ENCODE assay signal across 16 cellular contexts in genomic region chr5:6384856-6385255, GRCh38. TPM values are rescaled to one million over a fixed set of nuclear protein-coding genes. Genes with fewer than 3 reads are reported as not detected.
A peak's percentile ranks its signal among the peaks of the same experiment; 100 is the strongest.
DNase-seq lines count a peak whose midpoint lies in the region; ATAC-seq and TF ChIP-seq lines count a peak whose summit lies in the region.
"Had no signal": no experiment of that assay in that cellular context is flagged by ENCODE, and none has a peak within 500 bp of the region (broad histone marks: within the 10 kb centered on the region; RNA-seq: fewer than 3 reads in every experiment).

No MANE protein-coding gene starts in this region.

- H3K4me1 ChIP-seq in IMR-90 (ENCODE audit: control insufficient read depth, insufficient read depth, low read length), result no peaks in the 10 kb centered on the region
- H3K4me1 ChIP-seq in endodermal cell (ENCODE audit: control insufficient read depth, insufficient read depth, low read length), result peaks cover 5% of the 10 kb centered on the region

- in situ Hi-C loops in G401 (cut with HindIII; ENCODE audit: low sequenced_read_pairs) (no loop called here), IMR-90 (cut with MboI; ENCODE audit: low sequenced_read_pairs) (no loop called here)

- TF ChIP-seq CTCF in IMR-90 (conservative IDR thresholded peaks at IDR 0.05; ENCODE audit: low read depth, low read length) (no peak), endodermal cell (conservative IDR thresholded peaks at IDR 0.05) (no peak), osteocyte (IDR thresholded peaks at IDR 0.05) (no peak)

- H2BK20ac ChIP-seq in IMR-90 (ENCODE audit: low read depth, low read length), result no peak overlapping the region

- H4K8ac ChIP-seq in IMR-90 (ENCODE audit: low read depth in 2 of 2, low read length in 2 of 2), result no peak overlapping the region

- intact Hi-C loops in IMR-90 (cut with micrococcal nuclease), result no loop called here

- H3K4ac ChIP-seq in IMR-90 (ENCODE audit: low read depth, low read length), result no peak overlapping the region

- H3K36me3 ChIP-seq in IMR-90 (ENCODE audit: control insufficient read depth, insufficient read depth, low read length) (no peaks in the 10 kb centered on the region), endodermal cell (ENCODE audit: control insufficient read depth, insufficient read depth, low read length) (no peaks in the 10 kb centered on the region)

- H3K36me3 Mint-ChIP-seq in endodermal cell (ENCODE audit: low read depth), result no peaks in the 10 kb centered on the region
- no peaks in the 10 kb centered on the region for H3K36me3 Mint-ChIP-seq in osteocyte (ENCODE audit: unreplicated experiment)
- H3K36me3 Mint-ChIP-seq: CD4-positive, alpha-beta memory T cell had no signal

- H3K4me3 Mint-ChIP-seq in endodermal cell (no peak overlapping the region), osteocyte (ENCODE audit: unreplicated experiment) (no peak overlapping the region)
- H3K4me3 Mint-ChIP-seq: CD4-positive, alpha-beta memory T cell; H9 had no signal

- no peak overlapping the region for H2BK120ac ChIP-seq in IMR-90 (ENCODE audit: low read depth, low read length)

- H3K4me1 Mint-ChIP-seq in endodermal cell, result peaks cover 8% of the 10 kb centered on the region
- no peaks in the 10 kb centered on the region for H3K4me1 Mint-ChIP-seq in osteocyte (ENCODE audit: unreplicated experiment)
- H3K4me1 Mint-ChIP-seq: CD4-positive, alpha-beta memory T cell had no signal

- no peaks in the 10 kb centered on the region for H3K79me1 ChIP-seq in IMR-90 (ENCODE audit: low read depth in 1 of 2, low read length in 2 of 2)

- no peak overlapping the region for H3K27ac Mint-ChIP-seq in endodermal cell
- no peak overlapping the region for H3K27ac Mint-ChIP-seq in osteocyte (ENCODE audit: unreplicated experiment)
- H3K27ac Mint-ChIP-seq: CD4-positive, alpha-beta memory T cell; H9 had no signal

- dilution Hi-C loops in IMR-90 (cut with HindIII; ENCODE audit: low sequenced_read_pairs, unreplicated experiment), result no loop called here

- H2AK9ac ChIP-seq in IMR-90 (replicated peaks; ENCODE audit: low read depth, low read length, poor library complexity), result no peak overlapping the region

- H3K27me3 Mint-ChIP-seq in endodermal cell (ENCODE audit: insufficient read depth) (peaks cover 5% of the 10 kb centered on the region), osteocyte (ENCODE audit: unreplicated experiment) (peaks cover 28% of the 10 kb centered on the region)

- H2AFZ ChIP-seq in IMR-90 (replicated peaks; ENCODE audit: low read length, poor library complexity), result peak overlapping the region; percentile 43

- H3K27me3 ChIP-seq in IMR-90 (ENCODE audit: control insufficient read depth, insufficient read depth, low read length) (no peaks in the 10 kb centered on the region), endodermal cell (ENCODE audit: control insufficient read depth, insufficient read depth, low read length, poor library complexity, severe bottlenecking) (peaks cover 7% of the 10 kb centered on the region)

- no peak overlapping the region for H4K5ac ChIP-seq in IMR-90 (ENCODE audit: low read depth, low read length)

- no peak for TF ChIP-seq RAD21 in IMR-90 (IDR thresholded peaks at IDR 0.05; ENCODE audit: low read length)

- no peak overlapping the region for H3K4me2 ChIP-seq in IMR-90 (ENCODE audit: low read depth, low read length)

- no peak for TF ChIP-seq POLR2A in IMR-90 (IDR thresholded peaks at IDR 0.05; ENCODE audit: low read depth, low read length)

- H3K9me3 Mint-ChIP-seq in endodermal cell (no peaks in the 10 kb centered on the region), osteocyte (ENCODE audit: unreplicated experiment) (no peaks in the 10 kb centered on the region)
- H3K9me3 Mint-ChIP-seq: CD4-positive, alpha-beta memory T cell; H9 had no signal

- H3K9me3 ChIP-seq in IMR-90 (ENCODE audit: control insufficient read depth, insufficient read depth, low read length) (no peaks in the 10 kb centered on the region), endodermal cell (ENCODE audit: control insufficient read depth, low read length) (no peaks in the 10 kb centered on the region)

- H2AK5ac ChIP-seq in IMR-90 (ENCODE audit: low read depth, low read length), result no peak overlapping the region

- no peaks in the 10 kb centered on the region for H3K9me1 ChIP-seq in IMR-90 (ENCODE audit: insufficient read depth, low read length)

- H4K20me1 ChIP-seq in IMR-90 (ENCODE audit: insufficient read depth, low read length), result no peaks in the 10 kb centered on the region

- H3K27ac ChIP-seq in IMR-90 (ENCODE audit: insufficient read depth, low read length) (no peak overlapping the region), endodermal cell (ENCODE audit: low read depth, low read length) (no peak overlapping the region)

- H2BK15ac ChIP-seq in IMR-90 (ENCODE audit: low read depth, low read length), result no peak overlapping the region

- POLR2A ChIA-PET in IMR-90 (lab: Charles Lee; ENCODE audit: unreplicated experiment), result no interaction called here

- no peak overlapping the region for H3K56ac ChIP-seq in IMR-90 (ENCODE audit: extremely low read depth, insufficient read depth, low read length)

- H2BK5ac ChIP-seq in IMR-90 (ENCODE audit: low read depth, low read length, poor library complexity, severe bottlenecking), result no peak overlapping the region

- H3K4me3 ChIP-seq in IMR-90 (ENCODE audit: insufficient read depth, low read depth, low read length) (no peak overlapping the region), endodermal cell (ENCODE audit: low read length) (no peak overlapping the region)
- H3K4me3 ChIP-seq: GM12878 had no signal

- CTCF ChIA-PET in IMR-90 (lab: Yijun Ruan, JAX), result no interaction called here

- peak; percentile 39 for DNase-seq in G401 (ENCODE audit: low spot score)
- DNase-seq in IMR-90, result no peak
- DNase-seq in endodermal cell, result peak; percentile 36
- peak; percentile 34 for DNase-seq in osteocyte (ENCODE audit: extremely low spot score, unreplicated experiment)
- DNase-seq in 8988T, result no peak
- DNase-seq in nucleus accumbens (lab: John Stamatoyannopoulos, UW), result no peak
- DNase-seq: Calu3; CD4-positive, alpha-beta memory T cell; COR-L47; DMS53; DMS79 treated with DMSO at 0.1 percent for 48 hours; H9 had no signal

- no peak overlapping the region for H3K18ac ChIP-seq in IMR-90 (ENCODE audit: low read depth, low read length)

- H3K14ac ChIP-seq in IMR-90 (replicated peaks; ENCODE audit: low read depth, low read length), result no peak overlapping the region

- no peak for ATAC-seq in IMR-90 (ENCODE audit: low read depth)
- ATAC-seq in HG03460 (IDR thresholded peaks at IDR 0.05; ENCODE audit: unreplicated experiment), result no peak
- ATAC-seq in GM21619 (IDR thresholded peaks at IDR 0.05; ENCODE audit: unreplicated experiment), result no peak
- ATAC-seq: GM12878, HCT116 had no signal

- WGBS in IMR-90 (ENCODE audit: extremely low coverage in 2 of 2, insufficient read length in 1 of 2), 2 experiments, result no CpG with 5 or more reads among the region's 9 CpGs
- WGBS in endodermal cell (ENCODE audit: insufficient coverage in 1 of 2, insufficient read length in 1 of 2), 2 experiments, result 95 to 97% methylated on average over 7 to 9 of the region's 9 CpGs

- BruUV-seq in IMR-90 (replicated peaks; lab: Mats Ljungman, UMichigan), result no TSS peak

- no peak overlapping the region for H4K91ac ChIP-seq in IMR-90 (ENCODE audit: insufficient read depth, low read depth, low read length)

- H3K9ac ChIP-seq in IMR-90 (ENCODE audit: low read depth, low read length) (no peak overlapping the region), endodermal cell (ENCODE audit: extremely low read depth, low read length, poor library complexity, severe bottlenecking) (no peak overlapping the region)

- H3K23ac ChIP-seq in IMR-90 (ENCODE audit: low read depth, low read length), result no peak overlapping the region

TF ChIP-seq in IMR-90, 13 proteins besides CTCF, POLR2A, EP300 and RAD21:
- TF ChIP-seq MXI1 (IDR thresholded peaks at IDR 0.05; ENCODE audit: borderline replicate concordance, low read depth, low read length) (no peak), FOS (IDR thresholded peaks at IDR 0.05; ENCODE audit: low read depth, low read length) (no peak), SMC3 (IDR thresholded peaks at IDR 0.05; ENCODE audit: low read depth, low read length) (no peak), RFX5 (IDR thresholded peaks at IDR 0.05; ENCODE audit: low read depth, low read length) (no peak), RCOR1 (IDR thresholded peaks at IDR 0.05; ENCODE audit: insufficient replicate concordance, low read length) (no peak), CHD1 (IDR thresholded peaks at IDR 0.05; ENCODE audit: low read depth, low read length) (no peak), NFE2L2 (IDR thresholded peaks at IDR 0.05; ENCODE audit: low read depth, low read length) (no peak), MAFK (IDR thresholded peaks at IDR 0.05; ENCODE audit: low read depth, low read length) (no peak), BHLHE40 (IDR thresholded peaks at IDR 0.05; ENCODE audit: low read depth, low read length) (no peak), MAZ (IDR thresholded peaks at IDR 0.05; ENCODE audit: borderline replicate concordance, low read depth, low read length) (no peak)
- TF ChIP-seq, protein P1, sequence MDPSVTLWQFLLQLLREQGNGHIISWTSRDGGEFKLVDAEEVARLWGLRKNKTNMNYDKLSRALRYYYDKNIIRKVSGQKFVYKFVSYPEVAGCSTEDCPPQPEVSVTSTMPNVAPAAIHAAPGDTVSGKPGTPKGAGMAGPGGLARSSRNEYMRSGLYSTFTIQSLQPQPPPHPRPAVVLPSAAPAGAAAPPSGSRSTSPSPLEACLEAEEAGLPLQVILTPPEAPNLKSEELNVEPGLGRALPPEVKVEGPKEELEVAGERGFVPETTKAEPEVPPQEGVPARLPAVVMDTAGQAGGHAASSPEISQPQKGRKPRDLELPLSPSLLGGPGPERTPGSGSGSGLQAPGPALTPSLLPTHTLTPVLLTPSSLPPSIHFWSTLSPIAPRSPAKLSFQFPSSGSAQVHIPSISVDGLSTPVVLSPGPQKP (IDR thresholded peaks at IDR 0.05; ENCODE audit: borderline replicate concordance, low read depth, low read length), result no peak
- TF ChIP-seq, protein P2, sequence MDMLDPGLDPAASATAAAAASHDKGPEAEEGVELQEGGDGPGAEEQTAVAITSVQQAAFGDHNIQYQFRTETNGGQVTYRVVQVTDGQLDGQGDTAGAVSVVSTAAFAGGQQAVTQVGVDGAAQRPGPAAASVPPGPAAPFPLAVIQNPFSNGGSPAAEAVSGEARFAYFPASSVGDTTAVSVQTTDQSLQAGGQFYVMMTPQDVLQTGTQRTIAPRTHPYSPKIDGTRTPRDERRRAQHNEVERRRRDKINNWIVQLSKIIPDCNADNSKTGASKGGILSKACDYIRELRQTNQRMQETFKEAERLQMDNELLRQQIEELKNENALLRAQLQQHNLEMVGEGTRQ (IDR thresholded peaks at IDR 0.05; ENCODE audit: low read depth, low read length), result no peak

RNA-seq across cellular contexts. Expression of gene MED10, which starts 6.5 kb away (rescaled TPM):
- total RNA-seq in G401 (2014; rRNA removed; shearing (Covaris generic)), result 25.4 and 34.6 TPM in 2 replicates
- total RNA-seq in IMR-90 (2012; rRNA removed), result 9.1 and 15.6 TPM in 2 replicates
- 60.0 and 67.5 TPM in 2 replicates for polyA plus RNA-seq in IMR-90 (2012; rRNA removed)
- 46.6 and 71.9 TPM in 2 replicates for polyA plus RNA-seq in IMR-90 (2012; cell fraction: cytosol; rRNA removed)
- polyA plus RNA-seq in IMR-90 (2012; cell fraction: nucleus; rRNA removed; ENCODE audit: low replicate concordance), result 32.8 and 63.9 TPM in 2 replicates
- 10 to 100 TPM; 22.1 to 28.6 TPM for total RNA-seq in endodermal cell
- 32.9 TPM for polyA plus RNA-seq in endodermal cell (2013, experiment 1 of 2)
- polyA plus RNA-seq in endodermal cell (2013, experiment 2 of 2), result 28.4 TPM
- 28.2 and 31.0 TPM in 2 replicates for total RNA-seq in osteocyte

Comparison
In these comparisons a context has a peak if more than half of its experiments do, and no peak if none do; other contexts are left out.
1. DNase-seq: peak in G401 (single experiment), endodermal cell (single experiment) and osteocyte (single experiment); none in IMR-90 (single experiment), 8988T (single experiment) and nucleus accumbens (0 of 56).